ENCODE assay signal across 8 cellular contexts in genomic region chr5:171387970-171388815, GRCh38. TPM values are rescaled to one million over a fixed set of nuclear protein-coding genes. Genes with fewer than 3 reads are reported as not detected.
DNase-seq lines count a peak whose midpoint lies in the region; ATAC-seq and TF ChIP-seq lines count a peak whose summit lies in the region.

No MANE protein-coding gene starts in this region.

- H3K9me3 ChIP-seq in neuron (ENCODE audit: low read length): no peaks in the 10 kb centered on the region

- no peak overlapping the region for H2AFZ ChIP-seq in neuron (ENCODE audit: low read depth, low read length)

- peak; percentile 79 for DNase-seq in COR-L47 (lab: John Stamatoyannopoulos, UW)
- peak; percentile 70 for DNase-seq in HT1080 (ENCODE audit: low read depth)
- peak; percentile 69 for DNase-seq in activated gamma-delta T cell (lab: John Stamatoyannopoulos, UW)
- peak; percentile 77 to 93 for DNase-seq in foreskin fibroblast
- DNase-seq in stromal cell of bone marrow (ENCODE audit: low read depth): peak; percentile 45

- TF ChIP-seq CTCF in foreskin fibroblast (IDR thresholded peaks at IDR 0.05; ENCODE audit: low read depth, low read length): no peak

- H3K4me3 ChIP-seq in foreskin fibroblast (ENCODE audit: low read depth in 1 of 2, low read length in 2 of 2): peak overlapping the region; percentile 73 to 95
- H3K4me3 ChIP-seq in neuron (ENCODE audit: low read length): peak overlapping the region; percentile 65

- ATAC-seq in GM19467 (IDR thresholded peaks at IDR 0.05; ENCODE audit: unreplicated experiment): peak; percentile 40

- H3K36me3 ChIP-seq in neuron (ENCODE audit: insufficient read depth, low read length): peaks cover 34% of the 10 kb centered on the region

- peak; percentile 23; the same call in 1 of the 2 replicates for TF ChIP-seq POLR2A in Raji (IDR thresholded peaks at IDR 0.05; ENCODE audit: insufficient read depth, low read depth, low read length)

- peaks cover 18% of the 10 kb centered on the region for H3K4me1 ChIP-seq in neuron (ENCODE audit: insufficient read depth, low read length)

- no peaks in the 10 kb centered on the region for H3K27me3 ChIP-seq in neuron (ENCODE audit: insufficient read depth, low read length)

RNA-seq across cellular contexts. Expression of gene NPM1, which starts 0.5 kb away (rescaled TPM):
- 2,907 and 3,968 TPM in 2 replicates for total RNA-seq in HT1080 (2014; rRNA removed; shearing (Covaris generic))
- polyA plus RNA-seq in HT1080 (2015; cell fraction: cytosol; rRNA removed): 2,424 and 5,705 TPM in 2 replicates
- polyA plus RNA-seq in HT1080 (2015; cell fraction: nucleus; rRNA removed): 1,775 and 5,716 TPM in 2 replicates

RNA-seq across cellular contexts. Expression of gene FGF18, which starts 31.3 kb away (rescaled TPM):
- 0.06 TPM in 1 of 2 replicates, not detected in the other for total RNA-seq in HT1080 (2014; rRNA removed; shearing (Covaris generic))
- not detected in 2 replicates for polyA plus RNA-seq in HT1080 (2015; cell fraction: cytosol; rRNA removed)
- polyA plus RNA-seq in HT1080 (2015; cell fraction: nucleus; rRNA removed): 0.11 TPM in 1 of 2 replicates, not detected in the other

Comparison
In these comparisons a context has a peak if more than half of its experiments do, and no peak if none do; other contexts are left out.
1. Peak in every context shown above with its lines: DNase-seq, ATAC-seq and H3K4me3 ChIP-seq.